Comparison of ENCODE assay signal across 8 cellular contexts in genomic region chr13:75876371-75877050, GRCh38.
DNase-seq lines count a peak whose midpoint lies in the region; ATAC-seq and TF ChIP-seq lines count a peak whose summit lies in the region.

No MANE protein-coding gene starts in this region.

- POLR2A ChIA-PET in Panc1 (lab: Charles Lee): no interaction called here

- H3K4me3 Mint-ChIP-seq in activated T-cell treated with anti-CD3 and anti-CD28 coated beads, Interleukin-2, amount 50 U/mL, for 72 hours: peak overlapping the region in 1 of 2 donors; percentile 31

- no peaks in the 10 kb centered on the region for H3K9me3 Mint-ChIP-seq in activated T-cell treated with anti-CD3 and anti-CD28 coated beads, Interleukin-2, amount 50 U/mL, for 72 hours

- H3K4me1 ChIP-seq in Panc1 (ENCODE audit: control insufficient read depth, insufficient read depth, low read length) (peaks cover 5% of the 10 kb centered on the region; the same call in 1 of the 2 replicates), neuronal stem cell (ENCODE audit: control insufficient read depth in 2 of 2, insufficient read depth in 1 of 2, low read depth in 1 of 2, low read length in 2 of 2) (peaks cover 7% of the 10 kb centered on the region in 2 donors), tibial artery (peaks cover 0 to 6% (median 1%) of the 10 kb centered on the region in 4 donors)

- H3K27me3 ChIP-seq in Panc1 (ENCODE audit: control insufficient read depth, insufficient read depth, low read length): no peaks in the 10 kb centered on the region
- H3K27me3 ChIP-seq in neuronal stem cell (ENCODE audit: control insufficient read depth in 3 of 3, insufficient read depth in 3 of 3, low read depth in 1 of 3, low read length in 3 of 3): peaks cover 0 to 19% (median 0%) of the 10 kb centered on the region in 3 experiments
- H3K27me3 ChIP-seq in tibial artery: no peaks in the 10 kb centered on the region

- no peak overlapping the region for H4K8ac ChIP-seq in neuronal stem cell (ENCODE audit: low read depth, low read length)

- H3K9me3 ChIP-seq in Panc1 (ENCODE audit: control insufficient read depth, insufficient read depth, low read depth, low read length): no peaks in the 10 kb centered on the region
- H3K9me3 ChIP-seq in neuronal stem cell (replicated peaks in 1 of 2; ENCODE audit: control insufficient read depth in 2 of 2, insufficient read depth in 1 of 2, low read depth in 1 of 2, low read length in 2 of 2): no peaks in the 10 kb centered on the region
- H3K9me3 ChIP-seq in tibial artery: no peaks in the 10 kb centered on the region

- H2BK120ac ChIP-seq in neuronal stem cell (ENCODE audit: low read depth, low read length): no peak overlapping the region

- CTCF ChIA-PET in Panc1 (lab: Charles Lee): interaction anchor here (1.2 kb wide), 1 partner anchor 9 kb away, joined by 4 read pairs; no protein-coding TSS in a partner anchor

- no CpG with 5 or more reads among the region's 10 CpGs for WGBS in neuronal stem cell (ENCODE audit: extremely low coverage in 2 of 2, insufficient read length in 2 of 2, insufficient replicate concordance in 1 of 2), 2 donors

- intact Hi-C loops in Panc1 (cut with micrococcal nuclease; ENCODE audit: unreplicated experiment) (loop anchor here (2.0 kb wide), 1 partner anchor 140 kb away; no protein-coding TSS in a partner anchor), tibial artery (cut with DNase I; ENCODE audit: low total_unique reads) (loop anchor here (5.0 kb wide), 2 partner anchors 141 to 1026 kb away; no protein-coding TSS in a partner anchor)

- H4K91ac ChIP-seq in neuronal stem cell (ENCODE audit: low read depth, low read length, poor library complexity): no peak overlapping the region

- peaks cover 13% of the 10 kb centered on the region for H3K4me1 Mint-ChIP-seq in activated T-cell treated with anti-CD3 and anti-CD28 coated beads, Interleukin-2, amount 50 U/mL, for 72 hours (ENCODE audit: low read depth)

- H3K14ac ChIP-seq in neuronal stem cell (ENCODE audit: low read length): no peak overlapping the region

- no peak overlapping the region for H2BK15ac ChIP-seq in neuronal stem cell (ENCODE audit: low read length)

- peaks cover 11% of the 10 kb centered on the region for H3K27me3 Mint-ChIP-seq in activated T-cell treated with anti-CD3 and anti-CD28 coated beads, Interleukin-2, amount 50 U/mL, for 72 hours (ENCODE audit: low read depth)

- H3K4ac ChIP-seq in neuronal stem cell (ENCODE audit: low read length): no peak overlapping the region

- no peak overlapping the region for H2BK12ac ChIP-seq in neuronal stem cell (ENCODE audit: low read length)

- no peak overlapping the region for H3K4me2 ChIP-seq in neuronal stem cell (ENCODE audit: insufficient read depth, low read length, poor library complexity, severe bottlenecking)

- no peak overlapping the region for H3K27ac ChIP-seq in Panc1 (ENCODE audit: low read length)
- no peak overlapping the region for H3K27ac ChIP-seq in neuronal stem cell (replicated peaks; ENCODE audit: low read length)
- no peak overlapping the region for H3K27ac ChIP-seq in tibial artery

- H2AFZ ChIP-seq in neuronal stem cell (ENCODE audit: low read length): peak overlapping the region; percentile 83

- H3K27ac Mint-ChIP-seq in activated T-cell treated with anti-CD3 and anti-CD28 coated beads, Interleukin-2, amount 50 U/mL, for 72 hours: no peak overlapping the region

- H3K23ac ChIP-seq in neuronal stem cell (ENCODE audit: low read depth, low read length, poor library complexity): no peak overlapping the region

- H3K36me3 Mint-ChIP-seq in activated T-cell treated with anti-CD3 and anti-CD28 coated beads, Interleukin-2, amount 50 U/mL, for 72 hours (ENCODE audit: insufficient read depth in 2 of 2): no peaks in the 10 kb centered on the region

- ATAC-seq in GM21529 (IDR thresholded peaks at IDR 0.05; ENCODE audit: unreplicated experiment) (peak; percentile 95), Panc1 (peak; percentile 94)
- peak; percentile 86 to 90 for ATAC-seq in activated T-cell treated with anti-CD3 and anti-CD28 coated beads, Interleukin-2, amount 50 U/mL, for 72 hours (replicated peaks in 1 of 2)

- peak; percentile 84 for TF ChIP-seq CTCF in Panc1 (IDR thresholded peaks at IDR 0.05)
- TF ChIP-seq CTCF in fibroblast of pulmonary artery (IDR thresholded peaks at IDR 0.05; ENCODE audit: low read length, missing control alignments): peak; percentile 96
- TF ChIP-seq CTCF in tibial artery (IDR thresholded peaks at IDR 0.05): peak; percentile 86

- H3K4me3 ChIP-seq in Panc1 (ENCODE audit: low read depth in 2 of 2, low read length in 2 of 2): no peak overlapping the region
- H3K4me3 ChIP-seq in fibroblast of pulmonary artery (replicated peaks; ENCODE audit: low read depth, low read length): no peak overlapping the region
- H3K4me3 ChIP-seq in neuronal stem cell (ENCODE audit: low read length in 2 of 2): peak overlapping the region in 1 of 2 donors; percentile 20
- H3K4me3 ChIP-seq in tibial artery: no peak overlapping the region

- no TSS peak for BruUV-seq in Panc1 (replicated peaks; lab: Mats Ljungman, UMichigan)

- no peak overlapping the region for H3K9ac ChIP-seq in neuronal stem cell (ENCODE audit: low read depth, low read length, poor library complexity)

- no peak overlapping the region for H3K18ac ChIP-seq in neuronal stem cell (ENCODE audit: low read length)

- H3K36me3 ChIP-seq in Panc1 (ENCODE audit: control insufficient read depth, insufficient read depth, low read length): no peaks in the 10 kb centered on the region
- no peaks in the 10 kb centered on the region for H3K36me3 ChIP-seq in neuronal stem cell (replicated peaks in 1 of 2; ENCODE audit: control insufficient read depth in 2 of 2, insufficient read depth in 2 of 2, low read length in 2 of 2)
- H3K36me3 ChIP-seq in tibial artery: no peaks in the 10 kb centered on the region

- H2BK5ac ChIP-seq in neuronal stem cell (ENCODE audit: low read length): no peak overlapping the region

- no peak overlapping the region for H2AK5ac ChIP-seq in neuronal stem cell (ENCODE audit: low read depth, low read length)

- H3K79me1 ChIP-seq in neuronal stem cell (ENCODE audit: low read depth, low read length): no peaks in the 10 kb centered on the region

- DNase-seq in EL: peak; percentile 66
- peak; percentile 36 for DNase-seq in HuH-7 (ENCODE audit: low spot score)
- DNase-seq in Panc1 (ENCODE audit: low read depth, low spot score): peak; percentile 45
- DNase-seq in activated T-cell treated with anti-CD3 and anti-CD28 coated beads, Interleukin-2, amount 50 U/mL, for 72 hours: peak; percentile 45 to 52
- DNase-seq in fibroblast of pulmonary artery (ENCODE audit: low read depth): peak; percentile 82
- peak; percentile 47 for DNase-seq in neuronal stem cell (ENCODE audit: low spot score)
- DNase-seq in tibial artery: peak; percentile 60 to 73

- in situ Hi-C loops in Panc1 (cut with HindIII; ENCODE audit: low pct_unique_long_range_greater_than_20kb, low sequenced_read_pairs): no loop called here
